ENCODE assay signal across 7 cellular contexts in genomic region chr6:87938287-87938686, GRCh38.
"Had no signal": no experiment of that assay in that cellular context is flagged by ENCODE, and none has a peak within 500 bp of the region (broad histone marks: within the 10 kb centered on the region; RNA-seq: fewer than 3 reads in every experiment).

No MANE protein-coding gene starts in this region.

- H3K9me3 Mint-ChIP-seq: H9 had no signal

- ATAC-seq: K562 had no signal

- DNase-seq: GOT3, H9, HCEC 1CT, IMR-90 had no signal

- H3K4me3 Mint-ChIP-seq: H9 had no signal

- FAIRE-seq: H54, HTR-8/SVneo, K562 had no signal

- H3K4me3 ChIP-seq: K562 had no signal
